Comparison of ENCODE assay signal across 8 cellular contexts in the genomic region with DNA sequence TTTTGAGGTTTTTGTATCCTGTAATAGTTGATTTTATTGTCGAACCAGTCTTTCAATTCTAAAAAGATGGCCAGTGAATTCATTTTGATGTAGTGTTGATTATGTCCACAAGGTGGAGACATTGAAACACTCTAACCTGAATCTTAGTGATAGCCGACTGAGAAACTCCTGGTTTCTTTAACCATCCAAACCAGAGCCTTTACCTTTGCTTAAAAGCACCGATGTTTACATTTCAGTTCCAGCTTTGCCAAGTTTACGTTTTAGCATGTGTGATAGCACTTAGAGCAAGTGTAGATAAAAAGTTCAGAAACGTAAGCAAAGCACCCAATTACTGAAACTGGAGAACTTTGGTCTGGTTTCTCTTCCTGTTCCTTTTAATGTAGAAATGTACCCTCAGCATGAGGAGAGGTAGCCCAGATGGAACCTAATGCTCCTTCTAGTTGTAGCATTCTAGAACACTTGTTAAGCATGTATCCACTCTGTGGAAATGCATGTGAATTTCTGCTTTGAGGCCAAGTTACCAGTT.
DNase-seq lines count a peak whose midpoint lies in the region; ATAC-seq and TF ChIP-seq lines count a peak whose summit lies in the region.

No MANE protein-coding gene starts in this region.

- peak overlapping the region; percentile 22 for H3K27ac Mint-ChIP-seq in endothelial cell (ENCODE audit: unreplicated experiment)

- RAD21 ChIA-PET in HCT116 (lab: Charles Lee; ENCODE audit: low non-redundant PET in 1 of 2, low total read pairs in 2 of 2, uncharacterized antibody in 2 of 2, unreplicated experiment in 2 of 2), result interaction anchor here (1.2 kb wide), 2 partner anchors 161 to 181 kb away, joined by 3 to 4 read pairs; no protein-coding TSS in a partner anchor

- H3K27ac ChIP-seq in AG04450 (ENCODE audit: low read depth, low read length), result no peak overlapping the region
- no peak overlapping the region for H3K27ac ChIP-seq in HCT116 (ENCODE audit: low read depth, low read length)

- H3K9me3 Mint-ChIP-seq in endothelial cell (ENCODE audit: unreplicated experiment), result no peaks in the 10 kb centered on the region

- intact Hi-C loops in HCT116 (cut with micrococcal nuclease), result loop anchor here (1.0 to 5.0 kb wide), 5 partner anchors 161 to 661 kb away; no protein-coding TSS in a partner anchor

- H3K79me2 ChIP-seq in HCT116 (ENCODE audit: insufficient read depth, low read length), result no peaks in the 10 kb centered on the region

- POLR2A ChIA-PET in AG04450 (lab: Yijun Ruan, JAX) (no interaction called here), HCT116 (lab: Charles Lee) (no interaction called here)

- H3K36me3 Mint-ChIP-seq in endothelial cell (ENCODE audit: low read depth, unreplicated experiment), result no peaks in the 10 kb centered on the region

- TF ChIP-seq CTCF in AG04450 (IDR thresholded peaks at IDR 0.05; ENCODE audit: low read depth, low read length), result peak; percentile 71
- peak; percentile 54 for TF ChIP-seq CTCF in GM12864 (IDR thresholded peaks at IDR 0.05; ENCODE audit: low read depth, low read length, missing control alignments)
- peak; percentile 47 to 69 (median 60); a peak in 4 of 6 replicates for TF ChIP-seq CTCF in HCT116 (IDR thresholded peaks at IDR 0.05 in 2 of 3, conservative IDR thresholded peaks at IDR 0.05 in 1 of 3; ENCODE audit: borderline replicate concordance in 1 of 3, insufficient read depth in 1 of 3, low read depth in 2 of 3, low read length in 2 of 3)
- peak; percentile 44; the same call in 1 of the 2 replicates for TF ChIP-seq CTCF in LNCaP clone FGC (IDR thresholded peaks at IDR 0.05; ENCODE audit: control insufficient read depth, extremely low read depth, insufficient read depth)
- peak; percentile 86 for TF ChIP-seq CTCF in endothelial cell (IDR thresholded peaks at IDR 0.05; ENCODE audit: unreplicated experiment)

- peak; percentile 78 for ATAC-seq in HCT116

- TF ChIP-seq POLR2A in HCT116 (IDR thresholded peaks at IDR 0.05; ENCODE audit: borderline replicate concordance, extremely low read depth, insufficient read depth, insufficient read length), result no peak

- peak overlapping the region; percentile 42 for H3K4me2 ChIP-seq in HCT116 (ENCODE audit: low read length)

- CTCF ChIA-PET in AG04450 (lab: Charles Lee) (interaction anchor here (0.7 to 6.7 kb wide), 18 partner anchors 10 to 404 kb away, joined by 3 to 108 read pairs (median 4); no protein-coding TSS in a partner anchor), HCT116 (lab: Charles Lee) (interaction anchor here (1.1 to 3.7 kb wide), 5 partner anchors 11 to 181 kb away, joined by 3 to 17 read pairs (median 12); no protein-coding TSS in a partner anchor)

- H3K9me3 ChIP-seq in AG04450 (ENCODE audit: control insufficient read depth, insufficient read depth, low read length) (no peaks in the 10 kb centered on the region), HCT116 (ENCODE audit: control insufficient read depth in 1 of 2, insufficient read depth in 1 of 2, low read depth in 1 of 2, low read length in 2 of 2) (no peaks in the 10 kb centered on the region)

- no peaks in the 10 kb centered on the region for H3K27me3 ChIP-seq in AG04450 (ENCODE audit: control insufficient read depth, insufficient read depth, low read length)
- H3K27me3 ChIP-seq in HCT116 (ENCODE audit: insufficient read depth, low read length), result peaks cover 4% of the 10 kb centered on the region

- H3K36me3 ChIP-seq in HCT116 (ENCODE audit: control insufficient read depth in 1 of 2, insufficient read depth in 2 of 2, low read length in 2 of 2), result no peaks in the 10 kb centered on the region

- H3K9me2 ChIP-seq in HCT116 (ENCODE audit: insufficient read depth), result no peaks in the 10 kb centered on the region

- H3K9ac ChIP-seq in HCT116 (ENCODE audit: low read length), result no peak overlapping the region

- peaks cover 2% of the 10 kb centered on the region for H3K27me3 Mint-ChIP-seq in endothelial cell (ENCODE audit: unreplicated experiment)

- peaks cover 0 to 2% of the 10 kb centered on the region in 2 experiments; a peak in 1 of 4 replicates for H3K4me1 ChIP-seq in HCT116 (ENCODE audit: control insufficient read depth in 1 of 2, insufficient read depth in 2 of 2, low read length in 2 of 2)

- no peak overlapping the region for H3K4me3 Mint-ChIP-seq in endothelial cell (ENCODE audit: unreplicated experiment)

- TF ChIP-seq RAD21 in HCT116 (IDR thresholded peaks at IDR 0.05; ENCODE audit: low read depth), result peak; percentile 75

- H2AFZ ChIP-seq in HCT116 (ENCODE audit: low read depth, low read length, poor library complexity, severe bottlenecking), result peak overlapping the region; percentile 53

- DNase-seq in AG04450 (ENCODE audit: low read depth, low spot score) (no peak), GM12864 (ENCODE audit: low read depth) (peak; percentile 42), HCT116 (ENCODE audit: low read depth, low spot score) (peak; percentile 32), LNCaP clone FGC (ENCODE audit: low read depth) (peak; percentile 38), SK-N-DZ (ENCODE audit: low spot score) (peak; percentile 59), endothelial cell (ENCODE audit: low spot score) (peak; percentile 27), myocyte (ENCODE audit: low read depth) (peak; percentile 83), T-helper 9 cell (no peak)

- H3K4me3 ChIP-seq in AG04450 (ENCODE audit: low read depth, low read length), result no peak overlapping the region
- H3K4me3 ChIP-seq in GM12864 (ENCODE audit: low read depth, low read length), result no peak overlapping the region
- no peak overlapping the region for H3K4me3 ChIP-seq in HCT116 (replicated peaks in 1 of 2; ENCODE audit: low read depth in 1 of 2, low read length in 2 of 2)
- no peak overlapping the region for H3K4me3 ChIP-seq in LNCaP clone FGC (ENCODE audit: low read depth, low read length)

- BruUV-seq in HCT116 (replicated peaks; lab: Mats Ljungman, UMichigan), result no TSS peak

- H3K4me1 Mint-ChIP-seq in endothelial cell (ENCODE audit: unreplicated experiment), result peaks cover 29% of the 10 kb centered on the region

- H4K20me1 ChIP-seq in HCT116 (ENCODE audit: insufficient read depth), result no peaks in the 10 kb centered on the region

TF ChIP-seq in HCT116, 20 proteins besides CTCF, POLR2A, EP300 and RAD21 (continues in another document):
- TF ChIP-seq, protein P1, sequence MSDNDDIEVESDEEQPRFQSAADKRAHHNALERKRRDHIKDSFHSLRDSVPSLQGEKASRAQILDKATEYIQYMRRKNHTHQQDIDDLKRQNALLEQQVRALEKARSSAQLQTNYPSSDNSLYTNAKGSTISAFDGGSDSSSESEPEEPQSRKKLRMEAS (IDR thresholded peaks at IDR 0.05), result no peak
- TF ChIP-seq, protein P2, sequence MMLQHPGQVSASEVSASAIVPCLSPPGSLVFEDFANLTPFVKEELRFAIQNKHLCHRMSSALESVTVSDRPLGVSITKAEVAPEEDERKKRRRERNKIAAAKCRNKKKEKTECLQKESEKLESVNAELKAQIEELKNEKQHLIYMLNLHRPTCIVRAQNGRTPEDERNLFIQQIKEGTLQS (IDR thresholded peaks at IDR 0.05), result no peak
- no peak for TF ChIP-seq ZNF274 (IDR thresholded peaks at IDR 0.05; ENCODE audit: low read depth, low read length)
- no peak for TF ChIP-seq POLR2AphosphoS5 (IDR thresholded peaks at IDR 0.05; ENCODE audit: low read depth, low read length)
- TF ChIP-seq ELF1 (IDR thresholded peaks at IDR 0.05; ENCODE audit: borderline replicate concordance, low read depth), result no peak
- no peak for TF ChIP-seq SIN3A (IDR thresholded peaks at IDR 0.05; ENCODE audit: low read depth)
- no peak for TF ChIP-seq ZFX (IDR thresholded peaks at IDR 0.05)
- TF ChIP-seq CBX3 (IDR thresholded peaks at IDR 0.05; ENCODE audit: low read depth), result no peak
- TF ChIP-seq, protein P3, sequence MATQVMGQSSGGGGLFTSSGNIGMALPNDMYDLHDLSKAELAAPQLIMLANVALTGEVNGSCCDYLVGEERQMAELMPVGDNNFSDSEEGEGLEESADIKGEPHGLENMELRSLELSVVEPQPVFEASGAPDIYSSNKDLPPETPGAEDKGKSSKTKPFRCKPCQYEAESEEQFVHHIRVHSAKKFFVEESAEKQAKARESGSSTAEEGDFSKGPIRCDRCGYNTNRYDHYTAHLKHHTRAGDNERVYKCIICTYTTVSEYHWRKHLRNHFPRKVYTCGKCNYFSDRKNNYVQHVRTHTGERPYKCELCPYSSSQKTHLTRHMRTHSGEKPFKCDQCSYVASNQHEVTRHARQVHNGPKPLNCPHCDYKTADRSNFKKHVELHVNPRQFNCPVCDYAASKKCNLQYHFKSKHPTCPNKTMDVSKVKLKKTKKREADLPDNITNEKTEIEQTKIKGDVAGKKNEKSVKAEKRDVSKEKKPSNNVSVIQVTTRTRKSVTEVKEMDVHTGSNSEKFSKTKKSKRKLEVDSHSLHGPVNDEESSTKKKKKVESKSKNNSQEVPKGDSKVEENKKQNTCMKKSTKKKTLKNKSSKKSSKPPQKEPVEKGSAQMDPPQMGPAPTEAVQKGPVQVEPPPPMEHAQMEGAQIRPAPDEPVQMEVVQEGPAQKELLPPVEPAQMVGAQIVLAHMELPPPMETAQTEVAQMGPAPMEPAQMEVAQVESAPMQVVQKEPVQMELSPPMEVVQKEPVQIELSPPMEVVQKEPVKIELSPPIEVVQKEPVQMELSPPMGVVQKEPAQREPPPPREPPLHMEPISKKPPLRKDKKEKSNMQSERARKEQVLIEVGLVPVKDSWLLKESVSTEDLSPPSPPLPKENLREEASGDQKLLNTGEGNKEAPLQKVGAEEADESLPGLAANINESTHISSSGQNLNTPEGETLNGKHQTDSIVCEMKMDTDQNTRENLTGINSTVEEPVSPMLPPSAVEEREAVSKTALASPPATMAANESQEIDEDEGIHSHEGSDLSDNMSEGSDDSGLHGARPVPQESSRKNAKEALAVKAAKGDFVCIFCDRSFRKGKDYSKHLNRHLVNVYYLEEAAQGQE (IDR thresholded peaks at IDR 0.05; ENCODE audit: low read depth), result no peak
- no peak for TF ChIP-seq YY1 (IDR thresholded peaks at IDR 0.05; ENCODE audit: extremely low read depth, insufficient replicate concordance, low read depth, low read length)
- no peak for TF ChIP-seq SRF (IDR thresholded peaks at IDR 0.05; ENCODE audit: low read depth)
- TF ChIP-seq TCF7L2 (IDR thresholded peaks at IDR 0.05; ENCODE audit: borderline replicate concordance, extremely low read depth, insufficient read depth, insufficient read length), result no peak
- TF ChIP-seq SP1 (IDR thresholded peaks at IDR 0.05; ENCODE audit: low read depth), result no peak
- no peak for TF ChIP-seq EZH2phosphoT487 (IDR thresholded peaks at IDR 0.05; ENCODE audit: borderline replicate concordance)
- no peak for TF ChIP-seq EZH2 (IDR thresholded peaks at IDR 0.05)

Comparison
In these comparisons a context has a peak if more than half of its experiments do, and no peak if none do; other contexts are left out.
1. DNase-seq: peak in GM12864 (single experiment), HCT116 (single experiment), LNCaP clone FGC (single experiment), SK-N-DZ (single experiment), endothelial cell (single experiment) and myocyte (single experiment); none in AG04450 (single experiment) and T-helper 9 cell (single experiment).
2. Peak in every context shown above with its lines, with median percentiles within 50 percentile points of each other: CTCF ChIP-seq.